1 cellular context compared by ENCODE assay signal in genomic region chr2:201072201-201072530, GRCh38.
TF ChIP-seq lines count a peak whose summit lies in the region.

No MANE protein-coding gene starts in this region.

TF ChIP-seq in WTC11, 78 proteins besides CTCF, POLR2A, EP300 and RAD21 (continued from another document):
- TF ChIP-seq MLX (CRISPR knock-in tag; IDR thresholded peaks at IDR 0.05) (no peak), SMAD4 (CRISPR knock-in tag; IDR thresholded peaks at IDR 0.05) (no peak), ZMAT4 (CRISPR knock-in tag; IDR thresholded peaks at IDR 0.05) (no peak), FOXP1 (CRISPR knock-in tag; IDR thresholded peaks at IDR 0.05; ENCODE audit: borderline replicate concordance) (no peak), NFYB (CRISPR knock-in tag; conservative IDR thresholded peaks at IDR 0.05; ENCODE audit: low read depth) (no peak), RELA (CRISPR knock-in tag; IDR thresholded peaks at IDR 0.05; ENCODE audit: borderline replicate concordance) (no peak), ZNF416 (CRISPR knock-in tag; IDR thresholded peaks at IDR 0.05) (no peak)
